22 cellular contexts compared by ENCODE assay signal in genomic region chr2:218804817-218805216, GRCh38. TPM values are rescaled to one million over a fixed set of nuclear protein-coding genes. Genes with fewer than 3 reads are reported as not detected.
"Had no signal": no experiment of that assay in that cellular context is flagged by ENCODE, and none has a peak within 500 bp of the region (broad histone marks: within the 10 kb centered on the region; RNA-seq: fewer than 3 reads in every experiment).

No MANE protein-coding gene starts in this region.

- H3K4me1 ChIP-seq: SJSA1 had no signal

- H3K4me3 ChIP-seq: neural progenitor cell, SJSA1, stomach had no signal

- H3K9me3 ChIP-seq: SJSA1, stomach had no signal

- H3K9ac ChIP-seq: neural progenitor cell had no signal

- H3K27me3 ChIP-seq: neural progenitor cell, SJSA1, stomach had no signal

- DNase-seq: activated CD4-positive, alpha-beta memory T cell treated with anti-CD3 and anti-CD28 coated beads, Interleukin-2, amount 10 ng/mL, durations not matched to agents 7 days and 5 days; activated CD4-positive, alpha-beta T cell treated with anti-CD3 and anti-CD28 coated beads, Interleukin-2, amount 10 ng/mL, durations not matched to agents 24 days and 14 days; activated gamma-delta T cell treated with Interleukin-2 at 50 U/mL for 16 hours; anterior cingulate cortex; effector memory CD4-positive, alpha-beta T cell; naive thymus-derived CD8-positive, alpha-beta T cell; right cardiac atrium; small intestine; stimulated activated CD4-positive, alpha-beta T cell treated with anti-CD3 and anti-CD28 coated beads, Interleukin-15, amount 100 ng/mL, for 24 hours; stomach; T1000 had no signal

- ATAC-seq: esophagus mucosa; naive thymus-derived CD8-positive, alpha-beta T cell; stimulated activated memory B cell treated with anti-CD40 and anti-IgM and Interleukin-4, amounts not matched to agents 10 μg/mL and 1 μg/mL and 100 μg/mL, for 72 hours had no signal

- H3K36me3 ChIP-seq: brain microvascular endothelial cell, neural progenitor cell, SJSA1, stomach had no signal

- H3K27ac ChIP-seq: brain microvascular endothelial cell, neural progenitor cell, SJSA1 had no signal

RNA-seq across cellular contexts. Expression of gene CYP27A1, which starts 22.9 kb away (rescaled TPM):
- total RNA-seq: activated CD4-positive, alpha-beta memory T cell treated with anti-CD3 and anti-CD28 coated beads, Interleukin-2, amount 10 ng/mL, durations not matched to agents 7 days and 5 days had no signal

RNA-seq across cellular contexts. Expression of gene PRKAG3, which starts 26.8 kb away (rescaled TPM):
- total RNA-seq: activated CD4-positive, alpha-beta memory T cell treated with anti-CD3 and anti-CD28 coated beads, Interleukin-2, amount 10 ng/mL, durations not matched to agents 7 days and 5 days; activated CD4-positive, alpha-beta T cell treated with anti-CD3 and anti-CD28 coated beads, Interleukin-2, amount 10 ng/mL, durations not matched to agents 24 days and 14 days; dermis microvascular lymphatic vessel endothelial cell; endothelial cell of umbilical vein; esophagus mucosa; frontal cortex; lung microvascular endothelial cell; naive thymus-derived CD8-positive, alpha-beta T cell; omental fat pad; SJSA1; stomach; temporal lobe had no signal

RNA-seq across cellular contexts. Expression of gene WNT6, which starts 54.8 kb away (rescaled TPM):
- total RNA-seq: activated CD4-positive, alpha-beta memory T cell treated with anti-CD3 and anti-CD28 coated beads, Interleukin-2, amount 10 ng/mL, durations not matched to agents 7 days and 5 days; activated CD4-positive, alpha-beta T cell treated with anti-CD3 and anti-CD28 coated beads, Interleukin-2, amount 10 ng/mL, durations not matched to agents 24 days and 14 days; dermis microvascular lymphatic vessel endothelial cell; endothelial cell of umbilical vein; esophagus mucosa; frontal cortex; lung microvascular endothelial cell; naive thymus-derived CD8-positive, alpha-beta T cell; SJSA1; temporal lobe had no signal
